In genomic region chr5:14675309-14675708, GRCh38 we compare ENCODE assay signal across 11 cellular contexts. TPM values are rescaled to one million over a fixed set of nuclear protein-coding genes. Genes with fewer than 3 reads are reported as not detected.
A peak's percentile ranks its signal among the peaks of the same experiment; 100 is the strongest.
DNase-seq lines count a peak whose midpoint lies in the region; ATAC-seq and TF ChIP-seq lines count a peak whose summit lies in the region.
"Had no signal": no experiment of that assay in that cellular context is flagged by ENCODE, and none has a peak within 500 bp of the region (broad histone marks: within the 10 kb centered on the region; RNA-seq: fewer than 3 reads in every experiment).

No MANE protein-coding gene starts in this region.

- intact Hi-C loops in mammary epithelial cell (cut with micrococcal nuclease), result no loop called here

- dilution Hi-C loops in mammary epithelial cell (cut with HindIII; ENCODE audit: low sequenced_read_pairs), result no loop called here

- no TSS peak for BruUV-seq in mammary epithelial cell (replicated peaks; lab: Mats Ljungman, UMichigan)

- peaks cover 80% of the 10 kb centered on the region for H3K4me1 Mint-ChIP-seq in activated CD8-positive, alpha-beta memory T cell treated with anti-CD3 and anti-CD28 coated beads, Interleukin-2, amount 10 ng/mL, durations not matched to agents 7 days and 5 days

- DNase-seq in activated CD8-positive, alpha-beta memory T cell treated with anti-CD3 and anti-CD28 coated beads, Interleukin-2, amount 10 ng/mL, durations not matched to agents 7 days and 5 days, result no peak
- no peak for DNase-seq in activated CD8-positive, alpha-beta memory T cell treated with anti-CD3 and anti-CD28 coated beads, Interleukin-2, amount 50 U/mL, for 4 hours
- DNase-seq in mammary epithelial cell, result peak; percentile 46
- no peak for DNase-seq in stimulated activated naive CD8-positive, alpha-beta T cell treated with anti-CD3 and anti-CD28 coated beads, Interleukin-15, Interleukin-2, amounts not matched to agents 100 U/mL and 50 U/mL, for 24 hours
- no peak for DNase-seq in iPS-NIHi7 (ENCODE audit: extremely low spot score)
- no peak for DNase-seq in upper lobe of left lung
- DNase-seq: sigmoid colon had no signal

- peaks cover 59% of the 10 kb centered on the region for H3K36me3 Mint-ChIP-seq in activated CD8-positive, alpha-beta memory T cell treated with anti-CD3 and anti-CD28 coated beads, Interleukin-2, amount 10 ng/mL, durations not matched to agents 7 days and 5 days

- peaks cover 59% of the 10 kb centered on the region for H3K4me1 ChIP-seq in mammary epithelial cell (ENCODE audit: insufficient read depth, low read length)
- peaks cover 38 to 48% (median 44%) of the 10 kb centered on the region in 4 donors for H3K4me1 ChIP-seq in upper lobe of left lung

- no peak for TF ChIP-seq EP300 in upper lobe of left lung (IDR thresholded peaks at IDR 0.05)

- H3K27me3 ChIP-seq in mammary epithelial cell (ENCODE audit: insufficient read depth, low read length), result no peaks in the 10 kb centered on the region
- H3K27me3 ChIP-seq in upper lobe of left lung, result no peaks in the 10 kb centered on the region
- H3K27me3 ChIP-seq: hepatocyte, sigmoid colon, SJSA1 had no signal

- H3K4me3 ChIP-seq in mammary epithelial cell (replicated peaks in 1 of 3; ENCODE audit: insufficient read depth in 1 of 3, low read depth in 2 of 3, low read length in 3 of 3), result no peak overlapping the region
- no peak overlapping the region for H3K4me3 ChIP-seq in upper lobe of left lung
- H3K4me3 ChIP-seq: hepatocyte, sigmoid colon, SJSA1 had no signal

- TF ChIP-seq CTCF in mammary epithelial cell (conservative IDR thresholded peaks at IDR 0.05 in 1 of 2, IDR thresholded peaks at IDR 0.05 in 1 of 2; ENCODE audit: extremely low read depth in 1 of 2, insufficient read depth in 1 of 2, low read depth in 1 of 2, low read length in 2 of 2), result no peak
- TF ChIP-seq CTCF in upper lobe of left lung (IDR thresholded peaks at IDR 0.05), result no peak

- H3K79me2 ChIP-seq in mammary epithelial cell (ENCODE audit: insufficient read depth, low read length), result peaks cover 95% of the 10 kb centered on the region

- TF ChIP-seq POLR2A in upper lobe of left lung (IDR thresholded peaks at IDR 0.05), result no peak

- H3K9ac ChIP-seq in mammary epithelial cell (ENCODE audit: insufficient read depth, low read length), result peak overlapping the region; percentile 36

- no peaks in the 10 kb centered on the region for H3K27me3 Mint-ChIP-seq in activated CD8-positive, alpha-beta memory T cell treated with anti-CD3 and anti-CD28 coated beads, Interleukin-2, amount 10 ng/mL, durations not matched to agents 7 days and 5 days

- H2AFZ ChIP-seq in mammary epithelial cell (ENCODE audit: low read depth, low read length), result no peak overlapping the region
- H2AFZ ChIP-seq: hepatocyte had no signal

- H3K4me2 ChIP-seq in mammary epithelial cell (ENCODE audit: insufficient read depth, low read depth, low read length), result peak overlapping the region; percentile 59
- H3K4me2 ChIP-seq: hepatocyte had no signal

- in situ Hi-C loops in mammary epithelial cell (cut with MboI; ENCODE audit: low sequenced_read_pairs in 2 of 2), result no loop called here

- H3K27ac ChIP-seq in mammary epithelial cell (ENCODE audit: insufficient read depth, low read depth, low read length) (peak overlapping the region; percentile 92), upper lobe of left lung (peak overlapping the region in 1 of 4 donors; percentile 50)
- H3K27ac ChIP-seq: hepatocyte, SJSA1 had no signal

- H4K20me1 ChIP-seq in mammary epithelial cell (ENCODE audit: insufficient read depth, low read length), result no peaks in the 10 kb centered on the region

- H3K9me3 Mint-ChIP-seq in activated CD8-positive, alpha-beta memory T cell treated with anti-CD3 and anti-CD28 coated beads, Interleukin-2, amount 10 ng/mL, durations not matched to agents 7 days and 5 days (ENCODE audit: low read depth), result no peaks in the 10 kb centered on the region

- WGBS in mammary epithelial cell (ENCODE audit: low coverage, missing lambda C conversion rate), result 22% methylated on average over 6 of the region's 6 CpGs
- 84 to 88% methylated on average over 6 of the region's 6 CpGs for WGBS in upper lobe of left lung, 2 donors

- CTCF ChIA-PET in activated CD8-positive, alpha-beta memory T cell treated with anti-CD3 and anti-CD28 coated beads, Interleukin-2, amount 10 ng/mL, durations not matched to agents 7 days and 5 days (lab: Charles Lee), result interaction anchor here (0.8 to 4.3 kb wide), 6 partner anchors 8 to 311 kb away, joined by 3 to 27 read pairs (median 3); no protein-coding TSS in a partner anchor
- CTCF ChIA-PET in mammary epithelial cell (lab: Charles Lee; ENCODE audit: low non-redundant PET), result no interaction called here

- ATAC-seq in activated CD8-positive, alpha-beta memory T cell treated with anti-CD3 and anti-CD28 coated beads, Interleukin-2, amount 10 ng/mL, durations not matched to agents 7 days and 5 days, result peak; percentile 6
- ATAC-seq in HG03103 (IDR thresholded peaks at IDR 0.05; ENCODE audit: low read depth, unreplicated experiment), result peak; percentile 1
- peak; percentile 56 for ATAC-seq in stimulated activated naive CD8-positive, alpha-beta T cell treated with anti-CD3 and anti-CD28 coated beads, Interleukin-15, Interleukin-2, amounts not matched to agents 100 U/mL and 50 U/mL, for 24 hours
- ATAC-seq in HG03460 (IDR thresholded peaks at IDR 0.05; ENCODE audit: unreplicated experiment), result no peak
- ATAC-seq in upper lobe of left lung (ENCODE audit: low FRiP score in 2 of 2), result no peak

- H3K27ac Mint-ChIP-seq in activated CD8-positive, alpha-beta memory T cell treated with anti-CD3 and anti-CD28 coated beads, Interleukin-2, amount 10 ng/mL, durations not matched to agents 7 days and 5 days, result peak overlapping the region; percentile 87

- H3K4me3 Mint-ChIP-seq in activated CD8-positive, alpha-beta memory T cell treated with anti-CD3 and anti-CD28 coated beads, Interleukin-2, amount 10 ng/mL, durations not matched to agents 7 days and 5 days, result peak overlapping the region; percentile 63

- H3K36me3 ChIP-seq in mammary epithelial cell (ENCODE audit: insufficient read depth, low read length) (peaks cover 5% of the 10 kb centered on the region), upper lobe of left lung (peaks cover 0 to 21% (median 2%) of the 10 kb centered on the region in 4 donors)

- H3K9me3 ChIP-seq in mammary epithelial cell (replicated peaks; ENCODE audit: insufficient read depth, low read length) (no peaks in the 10 kb centered on the region), upper lobe of left lung (no peaks in the 10 kb centered on the region)
- H3K9me3 ChIP-seq: sigmoid colon, SJSA1 had no signal

RNA-seq across cellular contexts. Expression of gene OTULIN, which starts 10.8 kb away (rescaled TPM):
- 100 to 1,000 TPM in 1 of 2 experiments, 10 to 100 TPM in 1; 87.8 to 123 TPM for total RNA-seq in activated CD8-positive, alpha-beta memory T cell treated with anti-CD3 and anti-CD28 coated beads, Interleukin-2, amount 10 ng/mL, durations not matched to agents 7 days and 5 days
- 10 to 100 TPM; 45.6 to 56.0 TPM for total RNA-seq in mammary epithelial cell
- polyA plus RNA-seq in mammary epithelial cell, result 13.7 TPM
- polyA minus RNA-seq in mammary epithelial cell, result 11.3 TPM
- total RNA-seq in upper lobe of left lung, result 10 to 100 TPM; 31.0 to 81.1 (median 38.3) TPM

Comparison
In these comparisons a context has a peak if more than half of its experiments do, and no peak if none do; other contexts are left out.
1. ATAC-seq: peak in activated CD8-positive, alpha-beta memory T cell treated with anti-CD3 and anti-CD28 coated beads, Interleukin-2, amount 10 ng/mL, durations not matched to agents 7 days and 5 days (single experiment), HG03103 (single experiment) and stimulated activated naive CD8-positive, alpha-beta T cell treated with anti-CD3 and anti-CD28 coated beads, Interleukin-15, Interleukin-2, amounts not matched to agents 100 U/mL and 50 U/mL, for 24 hours (single experiment); none in HG03460 (single experiment) and upper lobe of left lung (0 of 2).